Comparison of ENCODE assay signal across 8 cellular contexts in genomic region chr13:40666905-40667621, GRCh38. TPM values are rescaled to one million over a fixed set of nuclear protein-coding genes. Genes with fewer than 3 reads are reported as not detected.
DNase-seq lines count a peak whose midpoint lies in the region; ATAC-seq and TF ChIP-seq lines count a peak whose summit lies in the region.

No MANE protein-coding gene starts in this region.

- H3K9me3 ChIP-seq in AG04450 (ENCODE audit: control insufficient read depth, insufficient read depth, low read length): peaks cover 7% of the 10 kb centered on the region; the same call in 1 of the 2 replicates
- no peaks in the 10 kb centered on the region for H3K9me3 ChIP-seq in mucosa of stomach (ENCODE audit: control insufficient read depth, low read length)
- H3K9me3 ChIP-seq in upper lobe of right lung: no peaks in the 10 kb centered on the region

- CTCF ChIA-PET in AG04450 (lab: Charles Lee): interaction anchor here (2.7 kb wide), 1 partner anchor 16 kb away, joined by 26 read pairs; no protein-coding TSS in a partner anchor

- no peak overlapping the region for H3K27ac ChIP-seq in AG04450 (ENCODE audit: low read depth, low read length)
- H3K27ac ChIP-seq in upper lobe of right lung: peak overlapping the region; percentile 89

- POLR2A ChIA-PET in AG04450 (lab: Yijun Ruan, JAX): no interaction called here

- no peak for TF ChIP-seq POLR2A in GM18505 (IDR thresholded peaks at IDR 0.05; ENCODE audit: borderline replicate concordance, extremely low read depth, insufficient read depth, insufficient read length)

- H3K36me3 ChIP-seq in mucosa of stomach (ENCODE audit: control insufficient read depth, insufficient read depth, low read length) (no peaks in the 10 kb centered on the region), upper lobe of right lung (no peaks in the 10 kb centered on the region)

- ATAC-seq in GM18505 (IDR thresholded peaks at IDR 0.05; ENCODE audit: unreplicated experiment) (peak; percentile 12), upper lobe of right lung (peak; percentile 29)
- ATAC-seq in activated CD4-positive, CD25-positive, alpha-beta regulatory T cell treated with anti-CD3 and anti-CD28 coated beads, Interleukin-2, amount 50 U/mL, for 24 hours: peak; percentile 3 to 4

- H3K4me1 ChIP-seq in mucosa of stomach (ENCODE audit: control insufficient read depth, insufficient read depth, low read length) (peaks cover 13% of the 10 kb centered on the region), upper lobe of right lung (peaks cover 17% of the 10 kb centered on the region)

- H3K27me3 ChIP-seq in AG04450 (ENCODE audit: control insufficient read depth, insufficient read depth, low read length) (peaks cover 43% of the 10 kb centered on the region), mucosa of stomach (ENCODE audit: control insufficient read depth, insufficient read depth, low read length) (no peaks in the 10 kb centered on the region), upper lobe of right lung (no peaks in the 10 kb centered on the region)

- TF ChIP-seq CTCF in AG04450 (IDR thresholded peaks at IDR 0.05; ENCODE audit: low read depth, low read length) (no peak), epithelial cell of esophagus (IDR thresholded peaks at IDR 0.05; ENCODE audit: insufficient read depth, low read depth, low read length, missing control alignments) (no peak), upper lobe of right lung (IDR thresholded peaks at IDR 0.05) (no peak)

- DNase-seq in AG04450 (ENCODE audit: low read depth, low spot score) (no peak), HuH-7 (ENCODE audit: low spot score) (peak; percentile 13), epithelial cell of esophagus (ENCODE audit: low read depth) (no peak), upper lobe of right lung (peak; percentile 89), superior temporal gyrus (ENCODE audit: extremely low spot score) (no peak)

- intact Hi-C loops in upper lobe of right lung (cut with DNase I): no loop called here

- H3K4me3 ChIP-seq in AG04450 (ENCODE audit: low read depth, low read length) (peak overlapping the region; percentile 64), epithelial cell of esophagus (ENCODE audit: low read length) (peak overlapping the region; percentile 65), mucosa of stomach (ENCODE audit: low read length) (peak overlapping the region; percentile 46), upper lobe of right lung (peak overlapping the region; percentile 75)

- peak overlapping the region; percentile 75 for H3K9ac ChIP-seq in mucosa of stomach (ENCODE audit: low read length)

RNA-seq across cellular contexts. Expression of gene FOXO1, which starts 0.6 kb away (rescaled TPM):
- 0.12 and 0.19 TPM in 2 replicates for polyA plus RNA-seq in AG04450 (2011; rRNA removed)
- polyA minus RNA-seq in AG04450 (2011; rRNA and poly(A)+ RNA removed): 0.22 and 0.92 TPM in 2 replicates
- 29.4 TPM for total RNA-seq in upper lobe of right lung

Comparison
In these comparisons a context has a peak if more than half of its experiments do, and no peak if none do; other contexts are left out.
1. DNase-seq: peak in HuH-7 (single experiment) and upper lobe of right lung (single experiment); none in AG04450 (single experiment), epithelial cell of esophagus (single experiment) and superior temporal gyrus (single experiment).
2. Peak in every context shown above with its lines, with median percentiles within 50 percentile points of each other: H3K4me3 ChIP-seq and ATAC-seq.